ENCODE assay signal across 8 cellular contexts in the genomic region with DNA sequence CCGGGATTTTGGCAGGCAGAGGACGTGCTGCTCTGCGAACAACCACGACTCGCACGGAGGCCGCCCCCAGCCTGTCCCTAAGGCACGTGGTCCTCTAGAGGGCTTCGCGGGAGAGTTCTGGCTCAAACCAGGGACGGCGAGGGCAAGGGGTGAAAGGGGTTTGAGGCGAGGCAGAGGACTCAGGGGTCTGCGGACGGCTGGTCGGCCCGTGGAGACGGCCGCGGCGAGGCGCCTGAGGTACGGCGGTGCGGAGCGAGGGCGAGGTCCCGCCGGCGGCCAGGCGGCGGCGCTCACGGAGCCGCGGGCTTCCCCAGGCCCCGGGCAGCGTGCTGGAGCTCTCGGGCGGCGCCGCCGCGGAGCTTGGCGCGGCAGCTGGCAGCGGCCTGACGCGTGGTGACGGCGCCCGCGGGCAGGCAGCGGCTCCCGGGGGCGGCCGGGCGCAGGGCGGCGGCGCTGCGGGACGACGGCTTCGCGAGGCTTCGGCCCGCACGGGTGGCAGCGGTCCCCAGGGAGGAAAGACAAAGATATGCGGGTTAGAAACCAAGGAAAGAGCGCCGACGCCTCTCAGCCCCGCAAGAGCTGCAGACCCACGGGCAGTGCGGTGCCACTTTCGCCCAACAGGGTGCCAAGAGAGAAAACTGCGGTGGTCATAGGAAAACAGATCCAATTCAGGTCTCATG. TPM values are rescaled to one million over a fixed set of nuclear protein-coding genes. Genes with fewer than 3 reads are reported as not detected.
DNase-seq lines count a peak whose midpoint lies in the region; ATAC-seq and TF ChIP-seq lines count a peak whose summit lies in the region.

No MANE protein-coding gene starts in this region.

- CTCF ChIA-PET in A673 (lab: Charles Lee), result interaction anchor here (1.0 kb wide), 4 partner anchors 44 to 862 kb away, joined by 3 to 5 read pairs (median 4); partner anchors contain the start of gene ZNF800

- peak; percentile 86 for DNase-seq in A673 (ENCODE audit: low spot score)
- peak; percentile 22 for DNase-seq in NCI-H510A treated with DMSO at 0.1 percent for 48 hours (lab: John Stamatoyannopoulos, UW)
- peak; percentile 37 to 39 for DNase-seq in activated CD8-positive, alpha-beta memory T cell treated with anti-CD3 and anti-CD28 coated beads for 4 hours (ENCODE audit: low read depth in 2 of 2)
- peak; percentile 45 for DNase-seq in midbrain (lab: John Stamatoyannopoulos, UW)
- DNase-seq in stimulated activated CD8-positive, alpha-beta memory T cell treated with anti-CD3 and anti-CD28 coated beads, Interleukin-4, amount 100 ng/mL, for 24 hours (ENCODE audit: low read depth), result peak; percentile 64

- H3K27ac ChIP-seq in A673 (ENCODE audit: low read depth, low read length, poor library complexity, severe bottlenecking), result no peak overlapping the region

- no peaks in the 10 kb centered on the region for H3K4me1 ChIP-seq in A673 (ENCODE audit: insufficient read depth, low read length, poor library complexity, severe bottlenecking)
- H3K4me1 ChIP-seq in endocrine pancreas (ENCODE audit: control insufficient read depth, insufficient read depth, low read length), result no peaks in the 10 kb centered on the region

- no peak; the same call in none of the 2 replicates for TF ChIP-seq CTCF in A673 (conservative IDR thresholded peaks at IDR 0.05; ENCODE audit: low read depth, low read length)

- intact Hi-C loops in A673 (cut with micrococcal nuclease; ENCODE audit: unreplicated experiment), result loop anchor here (2.0 to 5.0 kb wide), 2 partner anchors 167 to 240 kb away; partner anchors contain the start of genes ARF5 and GCC1

- peak overlapping the region; percentile 39 for H3K9ac ChIP-seq in endocrine pancreas (ENCODE audit: control insufficient read depth, insufficient read depth, low read length)

- POLR2A ChIA-PET in A673 (lab: Charles Lee; ENCODE audit: low non-redundant PET), result no interaction called here

- H3K36me3 ChIP-seq in A673 (ENCODE audit: insufficient read depth, low read length, poor library complexity, severe bottlenecking) (no peaks in the 10 kb centered on the region), endocrine pancreas (ENCODE audit: control insufficient read depth, insufficient read depth, low read length) (no peaks in the 10 kb centered on the region)

- H3K4me3 ChIP-seq in A673 (ENCODE audit: low read depth, low read length, poor library complexity, severe bottlenecking) (peak overlapping the region; percentile 37), endocrine pancreas (ENCODE audit: control insufficient read depth, insufficient read depth, low read length) (peak overlapping the region; percentile 52)

- BruUV-seq in A673 (replicated peaks; lab: Mats Ljungman, UMichigan), result no TSS peak

- H3K9me3 ChIP-seq in A673 (ENCODE audit: low read depth, low read length, poor library complexity, severe bottlenecking) (no peaks in the 10 kb centered on the region), endocrine pancreas (ENCODE audit: control insufficient read depth, low read length) (no peaks in the 10 kb centered on the region)

- no peaks in the 10 kb centered on the region for H3K27me3 ChIP-seq in A673 (replicated peaks; ENCODE audit: insufficient read depth, low read depth, low read length, poor library complexity)
- H3K27me3 ChIP-seq in endocrine pancreas (ENCODE audit: control insufficient read depth, insufficient read depth, low read length), result no peaks in the 10 kb centered on the region

- peak; percentile 99 for ATAC-seq in GM18867 (IDR thresholded peaks at IDR 0.05; ENCODE audit: unreplicated experiment)
- peak; percentile 98 for ATAC-seq in HG03135 (IDR thresholded peaks at IDR 0.05; ENCODE audit: unreplicated experiment)

RNA-seq across cellular contexts. Expression of gene ZNF800, which starts 44.8 kb away (rescaled TPM):
- 23.0 and 25.7 TPM in 2 replicates for total RNA-seq in A673 (2021)

Comparison
In these comparisons a context has a peak if more than half of its experiments do, and no peak if none do; other contexts are left out.
1. DNase-seq: peak in every context shown above with its lines; median percentile 86 in A673; 64 in stimulated activated CD8-positive, alpha-beta memory T cell treated with anti-CD3 and anti-CD28 coated beads, Interleukin-4, amount 100 ng/mL, for 24 hours; 45 in midbrain; 38 in activated CD8-positive, alpha-beta memory T cell treated with anti-CD3 and anti-CD28 coated beads for 4 hours; 22 in NCI-H510A treated with DMSO at 0.1 percent for 48 hours.